ENCODE assay signal across 8 cellular contexts in genomic region chr4:184514121-184514988, GRCh38. TPM values are rescaled to one million over a fixed set of nuclear protein-coding genes. Genes with fewer than 3 reads are reported as not detected.
DNase-seq lines count a peak whose midpoint lies in the region; ATAC-seq and TF ChIP-seq lines count a peak whose summit lies in the region.

No MANE protein-coding gene starts in this region.

- H3K4me3 ChIP-seq in choroid plexus epithelial cell (ENCODE audit: low read depth, low read length), result no peak overlapping the region

- no peak for TF ChIP-seq CTCF in choroid plexus epithelial cell (conservative IDR thresholded peaks at IDR 0.05; ENCODE audit: low read depth, low read length)

- DNase-seq in A172 (ENCODE audit: low spot score) (peak; percentile 78), SKM-1 treated with dmso at 0.1 percent for 144 hours (lab: John Stamatoyannopoulos, UW; ENCODE audit: unreplicated experiment) (peak; percentile 52), choroid plexus epithelial cell (ENCODE audit: low read depth) (peak; percentile 94), midbrain (lab: John Stamatoyannopoulos, UW) (peak; percentile 74), T-helper 9 cell (no peak)
- DNase-seq in stimulated activated naive CD8-positive, alpha-beta T cell treated with anti-CD3 and anti-CD28 coated beads, Interleukin-15, Interleukin-2, amounts not matched to agents 100 U/mL and 50 U/mL, for 24 hours, result peak; percentile 76

- ATAC-seq in GM18867 (IDR thresholded peaks at IDR 0.05; ENCODE audit: unreplicated experiment), result peak; percentile 92
- peak; percentile 96 for ATAC-seq in HG03064 (IDR thresholded peaks at IDR 0.05; ENCODE audit: low read depth, unreplicated experiment)
- ATAC-seq in stimulated activated naive CD8-positive, alpha-beta T cell treated with anti-CD3 and anti-CD28 coated beads, Interleukin-15, Interleukin-2, amounts not matched to agents 100 U/mL and 50 U/mL, for 24 hours, result peak; percentile 95

RNA-seq across cellular contexts. Expression of gene IRF2, which starts 40.0 kb away (rescaled TPM):
- 22.6 and 25.8 TPM in 2 replicates for total RNA-seq in A172 (2014; rRNA removed; shearing (Covaris generic))
